Comparison of ENCODE assay signal across 1 cellular context in genomic region chr6:83511901-83512681, GRCh38.
TF ChIP-seq lines count a peak whose summit lies in the region.

Gene PRSS35, plus strand, starts transcription at chr6:83512534. Its CDS starts 10,908 bp downstream, at chr6:83523442.

TF ChIP-seq in HEK293, 187 proteins besides CTCF, POLR2A, EP300 and RAD21 (continued from another document and continues in another):
- TF ChIP-seq BCL11B (tag by site-specific recombination; IDR thresholded peaks at IDR 0.05; ENCODE audit: low read depth) = no peak
- no peak for TF ChIP-seq ZBTB44 (tag by site-specific recombination; IDR thresholded peaks at IDR 0.05)
- 0 out of 2 replicates have a peak, but pooled peaks have one; percentile 23 for TF ChIP-seq ZNF843 (tag by site-specific recombination; IDR thresholded peaks at IDR 0.05)
- no peak for TF ChIP-seq ZNF645 (tag by site-specific recombination; IDR thresholded peaks at IDR 0.05)
- TF ChIP-seq ZNF184 (tag by site-specific recombination; IDR thresholded peaks at IDR 0.05) = no peak
- TF ChIP-seq GLI4 (tag by site-specific recombination; IDR thresholded peaks at IDR 0.05) = no peak
- no peak for TF ChIP-seq ATF2 (tag by site-specific recombination; IDR thresholded peaks at IDR 0.05; ENCODE audit: low read depth)
- TF ChIP-seq ZBTB21 (tag by site-specific recombination; IDR thresholded peaks at IDR 0.05) = no peak; the same call in 1 of the 2 replicates
- no peak for TF ChIP-seq ZNF768 (tag by site-specific recombination; IDR thresholded peaks at IDR 0.05)
- TF ChIP-seq HOXC10 (CRISPR knock-in tag; IDR thresholded peaks at IDR 0.05) = no peak
- 0 out of 2 replicates have a peak, but pooled peaks have one; percentile 49 for TF ChIP-seq ZFP69B (tag by site-specific recombination; IDR thresholded peaks at IDR 0.05)
- 0 out of 2 replicates have a peak, but pooled peaks have one; percentile 8 for TF ChIP-seq ZIC2 (tag by site-specific recombination; IDR thresholded peaks at IDR 0.05)
- no peak for TF ChIP-seq BCL6B (tag by site-specific recombination; IDR thresholded peaks at IDR 0.05)
- no peak for TF ChIP-seq ZNF324 (tag by site-specific recombination; IDR thresholded peaks at IDR 0.05)
- TF ChIP-seq GLI2 (tag by site-specific recombination; IDR thresholded peaks at IDR 0.05; ENCODE audit: borderline replicate concordance, low read depth) = no peak
- TF ChIP-seq ZNF48 (tag by site-specific recombination; IDR thresholded peaks at IDR 0.05) = no peak
- peak; percentile 68 for TF ChIP-seq KLF9 (tag by site-specific recombination; IDR thresholded peaks at IDR 0.05; ENCODE audit: low read depth)
- TF ChIP-seq ZNF292 (tag by site-specific recombination; IDR thresholded peaks at IDR 0.05; ENCODE audit: borderline replicate concordance, low read depth) = no peak
- TF ChIP-seq ZNF266 (tag by site-specific recombination; IDR thresholded peaks at IDR 0.05; ENCODE audit: low read depth) = no peak
- no peak for TF ChIP-seq TSHZ1 (tag by site-specific recombination; IDR thresholded peaks at IDR 0.05; ENCODE audit: borderline replicate concordance)
- no peak for TF ChIP-seq ZNF433 (tag by site-specific recombination; IDR thresholded peaks at IDR 0.05; ENCODE audit: low read depth)
- TF ChIP-seq HIC1 (tag by site-specific recombination; IDR thresholded peaks at IDR 0.05) = 0 out of 2 replicates have a peak, but pooled peaks have one; percentile 20
- no peak for TF ChIP-seq ZNF10 (tag by site-specific recombination; IDR thresholded peaks at IDR 0.05)
- no peak for TF ChIP-seq ZNF133 (tag by site-specific recombination; IDR thresholded peaks at IDR 0.05)
- TF ChIP-seq TCF7L2 (IDR thresholded peaks at IDR 0.05; ENCODE audit: borderline replicate concordance, low read depth, low read length) = no peak
- no peak for TF ChIP-seq ZNF157 (tag by site-specific recombination; IDR thresholded peaks at IDR 0.05)
- TF ChIP-seq ZBTB49 (tag by site-specific recombination; IDR thresholded peaks at IDR 0.05; ENCODE audit: low read depth) = no peak
- TF ChIP-seq ZNF23 (tag by site-specific recombination; IDR thresholded peaks at IDR 0.05; ENCODE audit: borderline replicate concordance) = no peak
- TF ChIP-seq FEZF1 (tag by site-specific recombination; IDR thresholded peaks at IDR 0.05) = no peak
- peak; percentile 29; the same call in 1 of the 2 replicates for TF ChIP-seq ZFP37 (tag by site-specific recombination; IDR thresholded peaks at IDR 0.05)
- no peak for TF ChIP-seq SCRT1 (tag by site-specific recombination; IDR thresholded peaks at IDR 0.05; ENCODE audit: borderline replicate concordance)
- TF ChIP-seq OSR2 (tag by site-specific recombination; IDR thresholded peaks at IDR 0.05) = no peak
- no peak for TF ChIP-seq ZNF514 (tag by site-specific recombination; IDR thresholded peaks at IDR 0.05)
- TF ChIP-seq ZBTB26 (tag by site-specific recombination; optimal IDR thresholded peaks at IDR 0.05) = peak; percentile 44
- peak; percentile 83 for TF ChIP-seq ZBTB20 (tag by site-specific recombination; IDR thresholded peaks at IDR 0.05)
- no peak for TF ChIP-seq KLF17 (tag by site-specific recombination; IDR thresholded peaks at IDR 0.05)
- TF ChIP-seq ZFP41 (tag by site-specific recombination; IDR thresholded peaks at IDR 0.05; ENCODE audit: borderline replicate concordance) = no peak
- TF ChIP-seq ZNF311 (tag by site-specific recombination; IDR thresholded peaks at IDR 0.05; ENCODE audit: borderline replicate concordance) = no peak
- TF ChIP-seq ZXDB (tag by site-specific recombination; IDR thresholded peaks at IDR 0.05) = peak; percentile 22; the same call in 1 of the 2 replicates
- TF ChIP-seq HOXA7 (CRISPR knock-in tag; IDR thresholded peaks at IDR 0.05; ENCODE audit: borderline replicate concordance) = no peak
- TF ChIP-seq ZNF692 (tag by site-specific recombination; IDR thresholded peaks at IDR 0.05) = peak; percentile 69
